ENCODE assay signal across 1 cellular context in genomic region chr3:154552338-154552737, GRCh38.
TF ChIP-seq lines count a peak whose summit lies in the region.

No MANE protein-coding gene starts in this region.

TF ChIP-seq in HCT116, 20 proteins besides CTCF, POLR2A, EP300 and RAD21 (continued from another document):
- TF ChIP-seq ZBTB33 (IDR thresholded peaks at IDR 0.05; ENCODE audit: extremely low read depth, insufficient replicate concordance, low read length) (no peak), JUND (IDR thresholded peaks at IDR 0.05) (no peak), SIN3A (IDR thresholded peaks at IDR 0.05; ENCODE audit: low read depth) (no peak), EZH2phosphoT487 (IDR thresholded peaks at IDR 0.05; ENCODE audit: borderline replicate concordance) (no peak), REST (IDR thresholded peaks at IDR 0.05; ENCODE audit: low read depth) (no peak), CEBPB (IDR thresholded peaks at IDR 0.05; ENCODE audit: low read depth) (no peak)
TF ChIP-seq in HCT116: peak in this region for 0.
